ENCODE assay signal across 8 cellular contexts in the genomic region with DNA sequence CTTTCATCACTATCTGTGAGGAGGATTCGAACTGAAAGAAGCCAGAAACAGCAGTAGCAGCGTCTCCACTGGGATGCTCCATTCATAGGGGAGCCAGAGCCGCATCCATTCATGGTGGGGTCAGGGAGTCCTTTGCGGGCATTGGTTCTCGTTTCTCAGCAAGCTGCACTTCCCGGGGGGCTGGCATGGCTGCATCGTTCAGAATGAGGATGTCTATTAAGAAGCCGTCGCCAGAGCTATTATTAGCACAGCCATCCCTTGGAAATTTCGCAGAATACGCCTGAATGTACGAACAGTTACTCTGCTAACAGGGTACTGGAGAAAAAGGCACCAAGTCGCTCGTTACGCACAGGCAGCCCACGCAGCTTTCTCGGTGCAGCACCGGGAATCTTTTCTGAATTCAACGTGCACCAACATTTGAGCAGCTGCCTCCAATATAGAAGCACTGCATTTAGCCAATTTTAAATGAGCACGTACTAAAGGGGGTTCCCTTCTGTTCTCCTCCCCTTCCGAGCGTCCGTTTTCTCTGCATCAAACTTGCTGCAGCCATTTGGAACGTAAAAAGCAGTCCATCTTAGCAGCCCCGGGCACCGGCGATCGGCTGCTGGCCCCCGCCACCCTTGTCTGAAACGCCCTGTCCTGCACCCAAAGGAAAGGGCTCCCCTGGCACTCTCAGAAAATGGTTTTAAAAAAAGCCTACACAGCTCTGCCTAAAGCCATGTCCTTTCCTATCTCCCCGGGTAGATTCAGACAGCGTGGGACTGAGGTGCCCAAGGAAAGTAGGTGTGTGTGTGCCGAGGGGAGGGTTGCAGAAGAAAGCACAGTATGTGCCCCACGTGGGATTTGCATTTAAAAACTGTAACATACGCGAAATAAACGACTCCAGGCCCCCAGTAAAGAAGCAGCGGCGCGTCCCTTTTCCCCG.
DNase-seq lines count a peak whose midpoint lies in the region; ATAC-seq and TF ChIP-seq lines count a peak whose summit lies in the region.

No MANE protein-coding gene starts in this region.

- H3K4me3 ChIP-seq in OCI-LY3 (ENCODE audit: low read length) (no peak overlapping the region), epithelial cell of proximal tubule (ENCODE audit: low read depth, low read length) (peak overlapping the region; percentile 57), muscle layer of duodenum (ENCODE audit: low read depth in 1 of 2, low read length in 2 of 2) (peak overlapping the region; percentile 74)

- H3K9me3 ChIP-seq in OCI-LY3 (ENCODE audit: insufficient read depth, low read length) (no peaks in the 10 kb centered on the region), muscle layer of duodenum (ENCODE audit: control insufficient read depth in 1 of 2, low read length in 2 of 2) (no peaks in the 10 kb centered on the region)

- TF ChIP-seq CTCF in OCI-LY3 (IDR thresholded peaks at IDR 0.05; ENCODE audit: low read depth, low read length) (no peak), epithelial cell of proximal tubule (conservative IDR thresholded peaks at IDR 0.05; ENCODE audit: low read depth, low read length) (no peak)

- H3K36me3 ChIP-seq in OCI-LY3 (replicated peaks; ENCODE audit: low read depth, low read length) (no peaks in the 10 kb centered on the region), muscle layer of duodenum (ENCODE audit: control insufficient read depth in 1 of 2, insufficient read depth in 2 of 2, low read length in 2 of 2) (no peaks in the 10 kb centered on the region)

- H3K27ac ChIP-seq in OCI-LY3 (ENCODE audit: low read length) (no peak overlapping the region), muscle layer of duodenum (ENCODE audit: low read length) (peak overlapping the region; percentile 46)

- H3K9ac ChIP-seq in OCI-LY3 (ENCODE audit: low read length), result no peak overlapping the region

- no peaks in the 10 kb centered on the region for H3K79me2 ChIP-seq in OCI-LY3 (ENCODE audit: low read length)

- no peak overlapping the region for H2AFZ ChIP-seq in OCI-LY3 (ENCODE audit: low read depth, low read length)

- H3K4me2 ChIP-seq in OCI-LY3 (ENCODE audit: low read length), result 0 out of 2 replicates have a peak overlapping the region, but pooled peaks have one; percentile 13

- in situ Hi-C loops in G401 (cut with HindIII; ENCODE audit: low sequenced_read_pairs), result no loop called here

- peaks cover 24% of the 10 kb centered on the region for H3K27me3 ChIP-seq in OCI-LY3 (ENCODE audit: low read depth, low read length)
- no peaks in the 10 kb centered on the region for H3K27me3 ChIP-seq in muscle layer of duodenum (ENCODE audit: low read depth, low read length)

- DNase-seq in G401 (ENCODE audit: low spot score) (peak; percentile 71), epithelial cell of proximal tubule (ENCODE audit: low read depth) (no peak), NOMO-1 treated with DMSO at 0.1 percent for 48 hours (lab: John Stamatoyannopoulos, UW; ENCODE audit: unreplicated experiment) (no peak), cortex of kidney (lab: John Stamatoyannopoulos, UW) (no peak), NCI-H1105 treated with DMSO at 0.1 percent for 48 hours (lab: John Stamatoyannopoulos, UW) (no peak)

- no peak for ATAC-seq in GM21825 (IDR thresholded peaks at IDR 0.05; ENCODE audit: unreplicated experiment)

- H4K20me1 ChIP-seq in OCI-LY3 (ENCODE audit: insufficient read depth, low read length), result no peaks in the 10 kb centered on the region

- H3K4me1 ChIP-seq in OCI-LY3 (ENCODE audit: low read length) (peaks cover 24% of the 10 kb centered on the region), muscle layer of duodenum (ENCODE audit: control insufficient read depth in 1 of 2, insufficient read depth in 2 of 2, low read length in 2 of 2) (peaks cover 0 to 41% of the 10 kb centered on the region in 2 donors)
